Comparison of ENCODE assay signal across 1 cellular context in genomic region chr14:29463727-29464370, GRCh38.
TF ChIP-seq lines count a peak whose summit lies in the region.

No MANE protein-coding gene starts in this region.

TF ChIP-seq in endothelial cell of umbilical vein, 7 proteins besides CTCF, POLR2A, EP300 and RAD21 (continued from another document):
- no peak for TF ChIP-seq MAX (IDR thresholded peaks at IDR 0.05; ENCODE audit: insufficient read depth, insufficient read length)
